Comparison of ENCODE assay signal across 17 cellular contexts in genomic region chr7:22677680-22678079, GRCh38. TPM values are rescaled to one million over a fixed set of nuclear protein-coding genes. Genes with fewer than 3 reads are reported as not detected.
DNase-seq lines count a peak whose midpoint lies in the region; ATAC-seq, FAIRE-seq and TF ChIP-seq lines count a peak whose summit lies in the region.
"Had no signal": no experiment of that assay in that cellular context is flagged by ENCODE, and none has a peak within 500 bp of the region (broad histone marks: within the 10 kb centered on the region; RNA-seq: fewer than 3 reads in every experiment).

No MANE protein-coding gene starts in this region.

- TF ChIP-seq POLR2A in gastroesophageal sphincter (IDR thresholded peaks at IDR 0.05): no peak

- TF ChIP-seq CTCF in gastroesophageal sphincter (IDR thresholded peaks at IDR 0.05): no peak
- TF ChIP-seq CTCF in pancreas (IDR thresholded peaks at IDR 0.05): no peak

- FAIRE-seq in pancreas (lab: Jason Lieb, UNC): no peak
- FAIRE-seq: endometrium, keratinocyte had no signal

- no peak for DNase-seq in activated T-cell treated with anti-CD3 and anti-CD28 coated beads, Interleukin-2, amount 50 U/mL, for 4 hours
- no peak for DNase-seq in activated T-cell treated with anti-CD3 and anti-CD28 coated beads, Interleukin-2, amount 50 U/mL, for 1 hour
- DNase-seq in MV-4-11 (lab: John Stamatoyannopoulos, UW) (peak; percentile 84), pancreas (no peak)
- no peak for DNase-seq in activated naive CD4-positive, alpha-beta T cell treated with anti-CD3 and anti-CD28 coated beads, Interleukin-2, amount 50 U/mL, for 72 hours (ENCODE audit: low spot score in 2 of 2)
- no peak for DNase-seq in stimulated activated effector memory CD8-positive, alpha-beta T cell treated with anti-CD3 and anti-CD28 coated beads, Interleukin-12 subunit alpha, Interleukin-12 subunit beta, amount 100 ng/mL, for 72 hours (ENCODE audit: low spot score in 2 of 2)
- DNase-seq: activated gamma-delta T cell, glutamatergic neuron, KBM-7, NCI-H187 treated with DMSO at 0.1 percent for 48 hours, NCI-H526, SHP77 treated with DMSO at 0.1 percent for 48 hours had no signal

- ATAC-seq in activated T-cell treated with anti-CD3 and anti-CD28 coated beads, Interleukin-2, amount 50 U/mL, for 4 hours: peak; percentile 28 to 39
- peak; percentile 32 to 45 for ATAC-seq in activated naive CD4-positive, alpha-beta T cell treated with anti-CD3 and anti-CD28 coated beads, Interleukin-2, amount 50 U/mL, for 72 hours
- ATAC-seq in stimulated activated effector memory CD8-positive, alpha-beta T cell treated with anti-CD3 and anti-CD28 coated beads, Interleukin-12 subunit alpha, Interleukin-12 subunit beta, amount 100 ng/mL, for 72 hours: no peak
- no peak for ATAC-seq in GM19035 (IDR thresholded peaks at IDR 0.05; ENCODE audit: unreplicated experiment)
- no peak for ATAC-seq in gastroesophageal sphincter
- no peak for ATAC-seq in pancreas

- H3K9me3 Mint-ChIP-seq in activated T-cell treated with anti-CD3 and anti-CD28 coated beads, Interleukin-2, amount 50 U/mL, for 4 hours: no peaks in the 10 kb centered on the region
- peaks cover 6 to 13% of the 10 kb centered on the region in 2 donors for H3K9me3 Mint-ChIP-seq in activated naive CD4-positive, alpha-beta T cell treated with anti-CD3 and anti-CD28 coated beads, Interleukin-2, amount 50 U/mL, for 72 hours
- peaks cover 4% of the 10 kb centered on the region for H3K9me3 Mint-ChIP-seq in stimulated activated effector memory CD8-positive, alpha-beta T cell treated with anti-CD3 and anti-CD28 coated beads, Interleukin-12 subunit alpha, Interleukin-12 subunit beta, amount 100 ng/mL, for 72 hours

- H3K36me3 Mint-ChIP-seq in activated T-cell treated with anti-CD3 and anti-CD28 coated beads, Interleukin-2, amount 50 U/mL, for 4 hours (ENCODE audit: insufficient read depth): no peaks in the 10 kb centered on the region
- peaks cover 8 to 12% of the 10 kb centered on the region in 2 donors for H3K36me3 Mint-ChIP-seq in activated naive CD4-positive, alpha-beta T cell treated with anti-CD3 and anti-CD28 coated beads, Interleukin-2, amount 50 U/mL, for 72 hours
- no peaks in the 10 kb centered on the region for H3K36me3 Mint-ChIP-seq in stimulated activated effector memory CD8-positive, alpha-beta T cell treated with anti-CD3 and anti-CD28 coated beads, Interleukin-12 subunit alpha, Interleukin-12 subunit beta, amount 100 ng/mL, for 72 hours

- H3K27ac Mint-ChIP-seq in activated naive CD4-positive, alpha-beta T cell treated with anti-CD3 and anti-CD28 coated beads, Interleukin-2, amount 50 U/mL, for 72 hours: peak overlapping the region; percentile 0 to 48
- peak overlapping the region; percentile 51 for H3K27ac Mint-ChIP-seq in stimulated activated effector memory CD8-positive, alpha-beta T cell treated with anti-CD3 and anti-CD28 coated beads, Interleukin-12 subunit alpha, Interleukin-12 subunit beta, amount 100 ng/mL, for 72 hours

- H3K4me1 ChIP-seq in gastroesophageal sphincter (no peaks in the 10 kb centered on the region), pancreas (no peaks in the 10 kb centered on the region)

- TF ChIP-seq EP300 in gastroesophageal sphincter (IDR thresholded peaks at IDR 0.05): no peak

- WGBS in gastroesophageal sphincter (ENCODE audit: low coverage in 1 of 2), 2 donors: 38 to 67% methylated on average over 2 to 6 of the region's 6 CpGs
- WGBS in pancreas, 2 donors: 69 to 73% methylated on average over 6 of the region's 6 CpGs

- H3K4me3 ChIP-seq in gastroesophageal sphincter (no peak overlapping the region), pancreas (no peak overlapping the region)
- H3K4me3 ChIP-seq: cardiac muscle cell had no signal

- H3K4me1 Mint-ChIP-seq in activated T-cell treated with anti-CD3 and anti-CD28 coated beads, Interleukin-2, amount 50 U/mL, for 4 hours (ENCODE audit: low read depth): peaks cover 68% of the 10 kb centered on the region
- H3K4me1 Mint-ChIP-seq in stimulated activated effector memory CD8-positive, alpha-beta T cell treated with anti-CD3 and anti-CD28 coated beads, Interleukin-12 subunit alpha, Interleukin-12 subunit beta, amount 100 ng/mL, for 72 hours: peaks cover 36% of the 10 kb centered on the region

- peak overlapping the region; percentile 39 for H3K4me3 Mint-ChIP-seq in activated T-cell treated with anti-CD3 and anti-CD28 coated beads, Interleukin-2, amount 50 U/mL, for 4 hours
- H3K4me3 Mint-ChIP-seq in stimulated activated effector memory CD8-positive, alpha-beta T cell treated with anti-CD3 and anti-CD28 coated beads, Interleukin-12 subunit alpha, Interleukin-12 subunit beta, amount 100 ng/mL, for 72 hours: peak overlapping the region; percentile 14

- no peaks in the 10 kb centered on the region for H3K9me3 ChIP-seq in gastroesophageal sphincter
- H3K9me3 ChIP-seq in pancreas: no peaks in the 10 kb centered on the region

- intact Hi-C loops in pancreas (cut with DNase I): no loop called here

- H3K27me3 ChIP-seq in gastroesophageal sphincter: no peaks in the 10 kb centered on the region
- H3K27me3 ChIP-seq in pancreas: no peaks in the 10 kb centered on the region
- H3K27me3 ChIP-seq: cardiac muscle cell had no signal

- H3K27me3 Mint-ChIP-seq in activated T-cell treated with anti-CD3 and anti-CD28 coated beads, Interleukin-2, amount 50 U/mL, for 4 hours (ENCODE audit: low read depth): no peaks in the 10 kb centered on the region

- H3K36me3 ChIP-seq in gastroesophageal sphincter: no peaks in the 10 kb centered on the region
- H3K36me3 ChIP-seq in pancreas: no peaks in the 10 kb centered on the region
- H3K36me3 ChIP-seq: cardiac muscle cell had no signal

- H3K27ac ChIP-seq in gastroesophageal sphincter (no peak overlapping the region), pancreas (no peak overlapping the region)
- H3K27ac ChIP-seq: cardiac muscle cell had no signal

RNA-seq across cellular contexts. Expression of gene IL6, which starts 49.3 kb away (rescaled TPM):
- 10 to 100 TPM in 2 of 3 donors, 1 to 10 TPM in 1; 9.3 to 35.4 (median 10.0) TPM for total RNA-seq in activated T-cell treated with anti-CD3 and anti-CD28 coated beads, Interleukin-2, amount 50 U/mL, for 4 hours
- total RNA-seq in activated naive CD4-positive, alpha-beta T cell treated with anti-CD3 and anti-CD28 coated beads, Interleukin-2, amount 50 U/mL, for 72 hours: not detected
- total RNA-seq in gastroesophageal sphincter (10 to 100 TPM in 1 of 4 donors, under 1 TPM in 1, not detected in 2; 0.85 to 27.9 TPM), pancreas (1 to 10 TPM in 2 of 6 donors, under 1 TPM in 4; 0.22 to 1.7 (median 0.34) TPM)
- 1 to 10 TPM in 1 of 2 donors, under 1 TPM in 1; 0.68 to 3.1 TPM for polyA plus RNA-seq in pancreas
- total RNA-seq: cardiac muscle cell had no signal
- polyA plus RNA-seq: cardiac muscle cell had no signal

Comparison
In these comparisons a context has a peak if more than half of its experiments do, and no peak if none do; other contexts are left out.
1. ATAC-seq: peak in activated T-cell treated with anti-CD3 and anti-CD28 coated beads, Interleukin-2, amount 50 U/mL, for 4 hours (2 of 2) and activated naive CD4-positive, alpha-beta T cell treated with anti-CD3 and anti-CD28 coated beads, Interleukin-2, amount 50 U/mL, for 72 hours (2 of 2); none in stimulated activated effector memory CD8-positive, alpha-beta T cell treated with anti-CD3 and anti-CD28 coated beads, Interleukin-12 subunit alpha, Interleukin-12 subunit beta, amount 100 ng/mL, for 72 hours (single experiment), GM19035 (single experiment), gastroesophageal sphincter (single experiment) and pancreas (0 of 4).